37 cellular contexts compared by ENCODE assay signal in the genomic region with DNA sequence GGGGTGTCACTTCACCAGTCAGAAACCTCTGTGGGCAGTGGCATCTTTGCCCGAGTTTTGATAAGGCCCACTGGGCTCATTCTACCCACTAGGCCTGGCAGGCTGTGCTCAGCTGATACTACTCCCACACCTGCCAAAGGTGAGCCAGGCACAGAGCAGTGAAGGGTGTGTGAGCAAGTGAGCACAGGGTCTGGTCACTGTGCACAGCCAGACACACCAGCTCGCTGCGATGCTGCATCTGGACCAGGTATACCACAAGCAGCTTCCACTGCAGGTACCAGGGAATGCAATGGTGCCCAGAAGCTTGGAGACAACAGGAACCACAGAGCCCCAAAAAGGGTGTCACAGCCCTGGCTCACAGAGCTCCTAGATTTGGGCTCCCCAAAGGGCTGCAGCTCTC. TPM values are rescaled to one million over a fixed set of nuclear protein-coding genes. Genes with fewer than 3 reads are reported as not detected.
"Had no signal": no experiment of that assay in that cellular context is flagged by ENCODE, and none has a peak within 500 bp of the region (broad histone marks: within the 10 kb centered on the region; RNA-seq: fewer than 3 reads in every experiment).

No MANE protein-coding gene starts in this region.

- H3K27me3 Mint-ChIP-seq: activated B cell treated with CpG ODN at 0.5 μM for 24 hours; activated CD4-positive, alpha-beta memory T cell treated with anti-CD3 and anti-CD28 coated beads, Interleukin-2, amount 10 ng/mL, durations not matched to agents 7 days and 5 days; activated CD4-positive, alpha-beta T cell treated with anti-CD3 and anti-CD28 coated beads, Interleukin-2, amount 10 ng/mL, durations not matched to agents 24 days and 14 days; activated CD8-positive, alpha-beta memory T cell treated with anti-CD3 and anti-CD28 coated beads, Interleukin-2, amount 10 ng/mL, durations not matched to agents 7 days and 5 days; activated naive CD8-positive, alpha-beta T cell treated with anti-CD3 and anti-CD28 coated beads for 36 hours; activated T-cell treated with anti-CD3 and anti-CD28 coated beads, Interleukin-2, amount 50 U/mL, for 24 hours had no signal

- H3K4me1 Mint-ChIP-seq: activated B cell treated with CpG ODN at 0.5 μM for 24 hours; activated CD4-positive, alpha-beta memory T cell treated with anti-CD3 and anti-CD28 coated beads, Interleukin-2, amount 10 ng/mL, durations not matched to agents 7 days and 5 days; activated CD4-positive, alpha-beta T cell treated with anti-CD3 and anti-CD28 coated beads, Interleukin-2, amount 10 ng/mL, durations not matched to agents 24 days and 14 days; activated CD8-positive, alpha-beta memory T cell treated with anti-CD3 and anti-CD28 coated beads, Interleukin-2, amount 10 ng/mL, durations not matched to agents 7 days and 5 days; activated naive CD8-positive, alpha-beta T cell treated with anti-CD3 and anti-CD28 coated beads for 36 hours had no signal

- H3K4me3 Mint-ChIP-seq: activated B cell treated with CpG ODN at 0.5 μM for 24 hours; activated CD4-positive, alpha-beta memory T cell treated with anti-CD3 and anti-CD28 coated beads, Interleukin-2, amount 10 ng/mL, durations not matched to agents 7 days and 5 days; activated CD4-positive, alpha-beta T cell treated with anti-CD3 and anti-CD28 coated beads, Interleukin-2, amount 10 ng/mL, durations not matched to agents 24 days and 14 days; activated CD8-positive, alpha-beta memory T cell treated with anti-CD3 and anti-CD28 coated beads, Interleukin-2, amount 10 ng/mL, durations not matched to agents 7 days and 5 days; activated CD8-positive, alpha-beta T cell treated with anti-CD3 and anti-CD28 coated beads, Interleukin-2, amount 10 ng/mL, durations not matched to agents 7 days and 5 days; activated naive CD4-positive, alpha-beta T cell treated with anti-CD3 and anti-CD28 coated beads for 36 hours; activated naive CD8-positive, alpha-beta T cell treated with anti-CD3 and anti-CD28 coated beads for 36 hours; activated T-cell treated with anti-CD3 and anti-CD28 coated beads, Interleukin-2, amount 50 U/mL, for 24 hours; T-helper 1 cell treated with Interleukin-12 subunit alpha and Interleukin-12 subunit beta and Interleukin-4 antibody, amounts not matched to agents 30 μg/mL and 1 μg/mL, for 36 hours; T-helper 2 cell treated with Interferon-gamma antibody and Interleukin-4, amounts not matched to agents 5 μg/mL and 100 μg/mL, for 36 hours had no signal

- H3K36me3 ChIP-seq: adrenal gland, brain microvascular endothelial cell, breast epithelium, cardiac muscle cell had no signal

- DNase-seq: activated B cell treated with CpG ODN at 0.5 μM for 24 hours; activated CD4-positive, alpha-beta memory T cell treated with anti-CD3 and anti-CD28 coated beads, Interleukin-2, amount 10 ng/mL, durations not matched to agents 7 days and 5 days; activated CD4-positive, alpha-beta T cell treated with anti-CD3 and anti-CD28 coated beads for 4 hours; activated CD4-positive, alpha-beta T cell treated with anti-CD3 and anti-CD28 coated beads, Interleukin-2, amount 10 ng/mL, durations not matched to agents 24 days and 14 days; activated CD4-positive, alpha-beta T cell treated with anti-CD3 and anti-CD28 coated beads, Interleukin-2, amount 50 U/mL, for 48 hours; activated CD4-positive, CD25-positive, alpha-beta regulatory T cell treated with anti-CD3 and anti-CD28 coated beads, Interleukin-2, amount 50 U/mL, for 72 hours; activated CD8-positive, alpha-beta memory T cell treated with anti-CD3 and anti-CD28 coated beads for 24 hours; activated CD8-positive, alpha-beta memory T cell treated with anti-CD3 and anti-CD28 coated beads, Interleukin-2, amount 10 ng/mL, durations not matched to agents 7 days and 5 days; activated CD8-positive, alpha-beta memory T cell treated with anti-CD3 and anti-CD28 coated beads, Interleukin-2, amount 50 U/mL, for 48 hours; activated CD8-positive, alpha-beta T cell treated with anti-CD3 and anti-CD28 coated beads, Interleukin-2, amount 10 ng/mL, durations not matched to agents 7 days and 5 days; activated effector memory CD4-positive, alpha-beta T cell treated with anti-CD3 and anti-CD28 coated beads, Interleukin-2, amount 50 U/mL, for 16 hours; activated gamma-delta T cell treated with Interleukin-2 at 50 U/mL for 16 hours; activated naive CD4-positive, alpha-beta T cell; activated naive CD4-positive, alpha-beta T cell treated with anti-CD3 and anti-CD28 coated beads for 36 hours; activated naive CD4-positive, alpha-beta T cell treated with anti-CD3 and anti-CD28 coated beads, Interleukin-2, amount 50 U/mL, for 16 hours; activated naive CD8-positive, alpha-beta T cell treated with anti-CD3 and anti-CD28 coated beads for 36 hours; activated T-cell treated with anti-CD3 and anti-CD28 coated beads, Interleukin-2, amount 50 U/mL, for 24 hours; activated T-cell treated with anti-CD3 and anti-CD28 coated beads, Interleukin-2, amount 50 U/mL, for 48 hours; adrenal gland; amniotic stem cell; aorta; body of pancreas; brain microvascular endothelial cell; central memory CD4-positive, alpha-beta T cell; SW 1271; T-helper 1 cell; T-helper 2 cell; T-helper 9 cell had no signal

- ATAC-seq: activated CD8-positive, alpha-beta memory T cell treated with anti-CD3 and anti-CD28 coated beads, Interleukin-2, amount 10 ng/mL, durations not matched to agents 7 days and 5 days; activated CD8-positive, alpha-beta T cell treated with anti-CD3 and anti-CD28 coated beads, Interleukin-2, amount 10 ng/mL, durations not matched to agents 7 days and 5 days; activated naive CD4-positive, alpha-beta T cell treated with anti-CD3 and anti-CD28 coated beads, Interleukin-2, amount 50 U/mL, for 72 hours; body of pancreas had no signal

- FAIRE-seq: astrocyte, TTC549 had no signal

- H3K36me3 Mint-ChIP-seq: activated CD8-positive, alpha-beta memory T cell treated with anti-CD3 and anti-CD28 coated beads, Interleukin-2, amount 10 ng/mL, durations not matched to agents 7 days and 5 days; activated naive CD4-positive, alpha-beta T cell treated with anti-CD3 and anti-CD28 coated beads, Interleukin-2, amount 50 U/mL, for 72 hours; activated naive CD8-positive, alpha-beta T cell treated with anti-CD3 and anti-CD28 coated beads for 36 hours had no signal

- H3K27ac Mint-ChIP-seq: activated B cell treated with CpG ODN at 0.5 μM for 24 hours; activated CD4-positive, alpha-beta memory T cell treated with anti-CD3 and anti-CD28 coated beads, Interleukin-2, amount 10 ng/mL, durations not matched to agents 7 days and 5 days; activated CD4-positive, alpha-beta T cell treated with anti-CD3 and anti-CD28 coated beads, Interleukin-2, amount 10 ng/mL, durations not matched to agents 24 days and 14 days; activated CD8-positive, alpha-beta memory T cell treated with anti-CD3 and anti-CD28 coated beads, Interleukin-2, amount 10 ng/mL, durations not matched to agents 7 days and 5 days; activated CD8-positive, alpha-beta T cell treated with anti-CD3 and anti-CD28 coated beads, Interleukin-2, amount 10 ng/mL, durations not matched to agents 7 days and 5 days; activated naive CD4-positive, alpha-beta T cell treated with anti-CD3 and anti-CD28 coated beads for 36 hours; activated naive CD4-positive, alpha-beta T cell treated with anti-CD3 and anti-CD28 coated beads, Interleukin-2, amount 50 U/mL, for 72 hours; activated naive CD8-positive, alpha-beta T cell treated with anti-CD3 and anti-CD28 coated beads for 36 hours; activated T-cell treated with anti-CD3 and anti-CD28 coated beads, Interleukin-2, amount 50 U/mL, for 24 hours; activated T-helper 2 cell treated with anti-CD3 and anti-CD28 coated beads, Interferon-gamma antibody, Interleukin-2, Interleukin-4, amounts not matched to agents 10 μg/mL and 5 μg/mL and 100 μg/mL, durations not matched to agents 14 hours and 24 hours and 36 hours; T-helper 1 cell treated with Interleukin-12 subunit alpha and Interleukin-12 subunit beta and Interleukin-4 antibody, amounts not matched to agents 30 μg/mL and 1 μg/mL, for 36 hours; T-helper 2 cell treated with Interferon-gamma antibody and Interleukin-4, amounts not matched to agents 5 μg/mL and 100 μg/mL, for 36 hours had no signal

- H3K9me3 ChIP-seq: body of pancreas had no signal

- H3K4me3 ChIP-seq: adrenal gland, body of pancreas, breast epithelium, cardiac muscle cell had no signal

- H3K4me1 ChIP-seq: adrenal gland, body of pancreas, breast epithelium had no signal

- H3K9me3 Mint-ChIP-seq: activated B cell treated with CpG ODN at 0.5 μM for 24 hours; activated CD4-positive, alpha-beta T cell treated with anti-CD3 and anti-CD28 coated beads, Interleukin-2, amount 10 ng/mL, durations not matched to agents 24 days and 14 days; activated naive CD4-positive, alpha-beta T cell treated with anti-CD3 and anti-CD28 coated beads for 36 hours; activated naive CD8-positive, alpha-beta T cell treated with anti-CD3 and anti-CD28 coated beads for 36 hours; activated T-cell treated with anti-CD3 and anti-CD28 coated beads, Interleukin-2, amount 50 U/mL, for 24 hours; activated T-helper 2 cell treated with anti-CD3 and anti-CD28 coated beads, Interferon-gamma antibody, Interleukin-2, Interleukin-4, amounts not matched to agents 10 μg/mL and 5 μg/mL and 100 μg/mL, durations not matched to agents 14 hours and 24 hours and 36 hours; T-helper 1 cell treated with Interleukin-12 subunit alpha and Interleukin-12 subunit beta and Interleukin-4 antibody, amounts not matched to agents 30 μg/mL and 1 μg/mL, for 36 hours; T-helper 2 cell treated with Interferon-gamma antibody and Interleukin-4, amounts not matched to agents 5 μg/mL and 100 μg/mL, for 36 hours had no signal

- H3K27me3 ChIP-seq: adrenal gland, body of pancreas, brain microvascular endothelial cell, breast epithelium, cardiac muscle cell had no signal

- H3K27ac ChIP-seq: adrenal gland, body of pancreas, brain microvascular endothelial cell, breast epithelium, cardiac muscle cell, VCaP had no signal

RNA-seq across cellular contexts. Expression of a gene that starts 40.6 kb away (rescaled TPM):
- total RNA-seq: activated CD4-positive, alpha-beta memory T cell treated with anti-CD3 and anti-CD28 coated beads, Interleukin-2, amount 10 ng/mL, durations not matched to agents 7 days and 5 days; activated CD4-positive, alpha-beta T cell treated with anti-CD3 and anti-CD28 coated beads, Interleukin-2, amount 10 ng/mL, durations not matched to agents 24 days and 14 days; activated CD8-positive, alpha-beta memory T cell treated with anti-CD3 and anti-CD28 coated beads, Interleukin-2, amount 10 ng/mL, durations not matched to agents 7 days and 5 days; activated CD8-positive, alpha-beta T cell treated with anti-CD3 and anti-CD28 coated beads, Interleukin-2, amount 10 ng/mL, durations not matched to agents 7 days and 5 days; activated naive CD4-positive, alpha-beta T cell treated with anti-CD3 and anti-CD28 coated beads for 36 hours; activated naive CD4-positive, alpha-beta T cell treated with anti-CD3 and anti-CD28 coated beads, Interleukin-2, amount 50 U/mL, for 72 hours; activated naive CD8-positive, alpha-beta T cell treated with anti-CD3 and anti-CD28 coated beads for 36 hours; activated T-helper 2 cell treated with anti-CD3 and anti-CD28 coated beads, Interferon-gamma antibody, Interleukin-2, Interleukin-4, amounts not matched to agents 10 μg/mL and 5 μg/mL and 100 μg/mL, durations not matched to agents 14 hours and 24 hours and 36 hours; astrocyte; body of pancreas had no signal
- polyA plus RNA-seq: aorta had no signal
